8 cellular contexts compared by ENCODE assay signal in genomic region chr1:54542120-54542961, GRCh38. TPM values are rescaled to one million over a fixed set of nuclear protein-coding genes. Genes with fewer than 3 reads are reported as not detected.
DNase-seq lines count a peak whose midpoint lies in the region; ATAC-seq and TF ChIP-seq lines count a peak whose summit lies in the region.

No MANE protein-coding gene starts in this region.

- in situ Hi-C loops in astrocyte of the spinal cord (cut with HindIII; ENCODE audit: low sequenced_read_pairs): no loop called here
- in situ Hi-C loops in gastrocnemius medialis (cut with MboI; ENCODE audit: low sequenced_read_pairs in 4 of 4): no loop called here

- peak overlapping the region; percentile 41 for H3K9ac ChIP-seq in DND-41 (ENCODE audit: low read depth, low read length)

- intact Hi-C loops in gastrocnemius medialis (cut with DNase I; ENCODE audit: low total_unique reads): loop anchor here (10.0 kb wide), 1 partner anchor 598 kb away; the partner anchor contains the start of genes IFT25 and LRRC42

- H3K36me3 ChIP-seq in DND-41 (ENCODE audit: insufficient read depth, low read length) (no peaks in the 10 kb centered on the region), H7 (replicated peaks; ENCODE audit: control insufficient read depth, insufficient read depth, low read length) (no peaks in the 10 kb centered on the region), gastrocnemius medialis (no peaks in the 10 kb centered on the region)

- DNase-seq in DND-41 (peak; percentile 79), H7 (peak; percentile 92), NB4 (ENCODE audit: low read depth) (peak; percentile 97), astrocyte of the spinal cord (ENCODE audit: low read depth, low spot score) (peak; percentile 78), iPS DF 19.7 (ENCODE audit: low read depth, low spot score) (peak; percentile 60), gastrocnemius medialis (peak in 1 of 2 donors; percentile 19)
- peak; percentile 78 for DNase-seq in T-helper 2 cell treated with Interferon-gamma antibody and Interleukin-4, amounts not matched to agents 5 μg/mL and 100 μg/mL, for 36 hours (ENCODE audit: low spot score)

- H3K4me3 ChIP-seq in DND-41 (ENCODE audit: low read depth in 1 of 2, low read length in 2 of 2) (peak overlapping the region; percentile 11 to 47; a peak in 2 of 4 replicates), H7 (ENCODE audit: insufficient read depth, low read depth, low read length) (peak overlapping the region; percentile 58), NB4 (ENCODE audit: low read depth, low read length) (peak overlapping the region; percentile 73), astrocyte of the spinal cord (ENCODE audit: low read depth, low read length) (peak overlapping the region; percentile 33), gastrocnemius medialis (peak overlapping the region; percentile 45 to 80 (median 62))

- H3K9me3 ChIP-seq in DND-41 (ENCODE audit: insufficient read depth, low read length, severe bottlenecking) (no peaks in the 10 kb centered on the region), gastrocnemius medialis (no peaks in the 10 kb centered on the region)

- H3K4me1 ChIP-seq in DND-41 (ENCODE audit: insufficient read depth, low read length): peaks cover 16% of the 10 kb centered on the region
- H3K4me1 ChIP-seq in gastrocnemius medialis: peaks cover 9 to 11% of the 10 kb centered on the region in 2 donors

- peak overlapping the region; percentile 77 for H3K4me3 Mint-ChIP-seq in T-helper 2 cell treated with Interferon-gamma antibody and Interleukin-4, amounts not matched to agents 5 μg/mL and 100 μg/mL, for 36 hours

- H3K27me3 ChIP-seq in DND-41 (ENCODE audit: insufficient read depth, low read length, poor library complexity): peaks cover 15% of the 10 kb centered on the region
- H3K27me3 ChIP-seq in H7 (ENCODE audit: control insufficient read depth, insufficient read depth, low read length): no peaks in the 10 kb centered on the region
- H3K27me3 ChIP-seq in gastrocnemius medialis: no peaks in the 10 kb centered on the region

- peaks cover 19% of the 10 kb centered on the region for H3K27me3 Mint-ChIP-seq in T-helper 2 cell treated with Interferon-gamma antibody and Interleukin-4, amounts not matched to agents 5 μg/mL and 100 μg/mL, for 36 hours (ENCODE audit: low read depth)

- ATAC-seq in DND-41 (ENCODE audit: insufficient read depth, low read depth): peak; percentile 91
- peak; percentile 50 to 60 for ATAC-seq in gastrocnemius medialis
- ATAC-seq in GM21526 (IDR thresholded peaks at IDR 0.05; ENCODE audit: low FRiP score, unreplicated experiment): no peak

- H3K27ac ChIP-seq in DND-41 (ENCODE audit: low read length) (no peak overlapping the region), gastrocnemius medialis (peak overlapping the region in 3 of 4 donors; percentile 37 to 69 (median 46))

- peak overlapping the region; percentile 64 for H3K27ac Mint-ChIP-seq in T-helper 2 cell treated with Interferon-gamma antibody and Interleukin-4, amounts not matched to agents 5 μg/mL and 100 μg/mL, for 36 hours

- peak overlapping the region; percentile 43 for H2AFZ ChIP-seq in DND-41 (ENCODE audit: low read depth, low read length)

- no peaks in the 10 kb centered on the region for H3K36me3 Mint-ChIP-seq in T-helper 2 cell treated with Interferon-gamma antibody and Interleukin-4, amounts not matched to agents 5 μg/mL and 100 μg/mL, for 36 hours (ENCODE audit: low read depth)

- peak; percentile 62 for TF ChIP-seq POLR2A in NB4 (IDR thresholded peaks at IDR 0.05; ENCODE audit: extremely low read depth, insufficient read length)
- TF ChIP-seq POLR2A in gastrocnemius medialis (IDR thresholded peaks at IDR 0.05): no peak

- H3K9me3 Mint-ChIP-seq in T-helper 2 cell treated with Interferon-gamma antibody and Interleukin-4, amounts not matched to agents 5 μg/mL and 100 μg/mL, for 36 hours: no peaks in the 10 kb centered on the region

- peak; percentile 21 for TF ChIP-seq CTCF in DND-41 (IDR thresholded peaks at IDR 0.05; ENCODE audit: borderline replicate concordance, extremely low read depth, low read length, poor library complexity, severe bottlenecking)
- TF ChIP-seq CTCF in NB4 (IDR thresholded peaks at IDR 0.05; ENCODE audit: low read depth, low read length): peak; percentile 33
- no peak for TF ChIP-seq CTCF in astrocyte of the spinal cord (IDR thresholded peaks at IDR 0.05; ENCODE audit: low read depth, low read length)
- TF ChIP-seq CTCF in gastrocnemius medialis (IDR thresholded peaks at IDR 0.05 in 4 of 5, conservative IDR thresholded peaks at IDR 0.05 in 1 of 5): peak in 1 of 5 experiments; percentile 14

- peaks cover 12% of the 10 kb centered on the region for H3K4me1 Mint-ChIP-seq in T-helper 2 cell treated with Interferon-gamma antibody and Interleukin-4, amounts not matched to agents 5 μg/mL and 100 μg/mL, for 36 hours (ENCODE audit: low read depth)

- H4K20me1 ChIP-seq in DND-41 (ENCODE audit: insufficient read depth, low read length): no peaks in the 10 kb centered on the region

- peak overlapping the region; percentile 60 for H3K4me2 ChIP-seq in DND-41 (ENCODE audit: insufficient read depth, low read length)

- no peaks in the 10 kb centered on the region for H3K79me2 ChIP-seq in DND-41 (ENCODE audit: insufficient read depth, low read length)

RNA-seq across cellular contexts. Expression of gene ACOT11, which starts 5.7 kb away (rescaled TPM):
- total RNA-seq in H7 (2014; rRNA removed; shearing (Covaris generic)): 5.0 and 5.4 TPM in 2 replicates
- total RNA-seq in gastrocnemius medialis: 1 to 10 TPM in 2 of 4 donors, under 1 TPM in 2; 0.90 to 3.2 (median 1.2) TPM
